8 cellular contexts compared by ENCODE assay signal in the genomic region with DNA sequence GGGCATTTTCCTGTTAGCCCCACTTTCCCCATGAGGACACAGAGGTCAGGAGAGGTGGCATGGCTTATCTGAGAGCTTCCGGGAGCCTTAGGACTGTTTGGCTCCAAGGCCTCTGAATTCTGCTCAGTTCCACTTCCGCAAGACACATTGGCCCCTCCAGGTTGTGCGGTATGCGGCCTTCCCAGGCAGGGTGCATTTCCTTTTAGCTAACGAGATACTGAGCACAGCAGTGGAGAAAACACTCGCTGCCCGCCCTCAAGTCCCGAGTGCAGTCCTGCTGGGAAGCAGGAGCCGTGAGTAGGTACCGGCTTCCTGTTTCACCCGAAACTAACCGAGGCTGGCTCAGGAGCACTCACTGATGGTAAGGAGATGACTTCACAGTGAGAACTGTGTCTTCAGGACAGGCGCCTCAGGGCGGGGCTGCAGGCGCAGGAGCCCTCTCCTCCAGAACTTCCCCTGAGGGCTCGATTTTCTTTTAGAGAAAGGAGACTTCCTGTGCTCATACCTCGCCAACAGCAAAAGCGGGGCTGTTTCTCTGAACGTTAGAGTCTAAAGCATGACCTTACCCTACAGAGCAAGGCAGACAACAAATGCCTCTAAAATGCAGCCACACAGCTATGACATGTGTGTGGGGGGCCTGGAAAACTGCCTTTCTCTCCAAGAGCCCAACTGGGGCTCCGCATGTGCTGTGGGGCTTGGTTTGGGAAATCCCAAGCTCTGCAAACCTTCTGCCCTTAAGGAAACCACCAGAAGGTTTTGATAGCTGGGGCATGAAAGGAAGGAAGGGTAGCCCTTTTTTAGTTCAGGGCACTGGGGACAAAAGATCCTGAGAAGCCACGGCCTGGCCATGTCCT. TPM values are rescaled to one million over a fixed set of nuclear protein-coding genes. Genes with fewer than 3 reads are reported as not detected.
A peak's percentile ranks its signal among the peaks of the same experiment; 100 is the strongest.
DNase-seq lines count a peak whose midpoint lies in the region; ATAC-seq and TF ChIP-seq lines count a peak whose summit lies in the region.

No MANE protein-coding gene starts in this region.

- DNase-seq in DND-41 (peak; percentile 78), IMR-90 (no peak), esophagus muscularis mucosa (ENCODE audit: extremely low spot score) (no peak), RKO (ENCODE audit: low spot score) (no peak), progenitor cell of endocrine pancreas (ENCODE audit: low spot score, unreplicated experiment) (no peak)
- peak; percentile 53 to 54 for DNase-seq in activated CD4-positive, alpha-beta T cell treated with anti-CD3 and anti-CD28 coated beads for 4 hours
- peak; percentile 57 for DNase-seq in stimulated activated CD4-positive, alpha-beta T cell treated with anti-CD3 and anti-CD28 coated beads, Interleukin-4, amount 100 ng/mL, for 4 hours

- peak overlapping the region; percentile 75; the same call in 1 of the 2 replicates for H3K18ac ChIP-seq in IMR-90 (ENCODE audit: low read depth, low read length)

- peak overlapping the region; percentile 72 to 96 for H4K8ac ChIP-seq in IMR-90 (ENCODE audit: low read depth in 2 of 2, low read length in 2 of 2)

- H3K4me3 ChIP-seq in DND-41 (ENCODE audit: low read depth in 1 of 2, low read length in 2 of 2) (peak overlapping the region in 1 of 2 experiments; percentile 34; a peak in 2 of 4 replicates), IMR-90 (ENCODE audit: insufficient read depth, low read depth, low read length) (no peak overlapping the region), esophagus muscularis mucosa (no peak overlapping the region)

- no peaks in the 10 kb centered on the region for H3K79me2 ChIP-seq in DND-41 (ENCODE audit: insufficient read depth, low read length)

- no peaks in the 10 kb centered on the region for H3K36me3 Mint-ChIP-seq in progenitor cell of endocrine pancreas (ENCODE audit: insufficient read depth)

- peak; percentile 89 for ATAC-seq in DND-41 (ENCODE audit: insufficient read depth, low read depth)
- ATAC-seq in GM21447 (IDR thresholded peaks at IDR 0.05; ENCODE audit: unreplicated experiment) = peak; percentile 71
- ATAC-seq in IMR-90 (ENCODE audit: low read depth) = no peak

- BruUV-seq in IMR-90 (replicated peaks; lab: Mats Ljungman, UMichigan) = no TSS peak

- 89% methylated on average over 9 of the region's 21 CpGs; no CpG with 5 or more reads in 1 of the 2 experiments for WGBS in IMR-90 (ENCODE audit: extremely low coverage in 2 of 2, insufficient read length in 1 of 2), 2 experiments
- WGBS in esophagus muscularis mucosa = 84% methylated on average over 19 of the region's 21 CpGs

- peak overlapping the region; percentile 61 for H2AFZ ChIP-seq in DND-41 (ENCODE audit: low read depth, low read length)
- H2AFZ ChIP-seq in IMR-90 (replicated peaks; ENCODE audit: low read length, poor library complexity) = peak overlapping the region; percentile 69

- H3K4me3 Mint-ChIP-seq in progenitor cell of endocrine pancreas (ENCODE audit: low read depth) = no peak overlapping the region

- H3K9me3 Mint-ChIP-seq in progenitor cell of endocrine pancreas (ENCODE audit: low read depth) = no peaks in the 10 kb centered on the region

- TF ChIP-seq CTCF in DND-41 (IDR thresholded peaks at IDR 0.05; ENCODE audit: borderline replicate concordance, extremely low read depth, low read length, poor library complexity, severe bottlenecking) (peak; percentile 19), IMR-90 (conservative IDR thresholded peaks at IDR 0.05; ENCODE audit: low read depth, low read length) (no peak), esophagus muscularis mucosa (IDR thresholded peaks at IDR 0.05) (no peak), progenitor cell of endocrine pancreas (IDR thresholded peaks at IDR 0.05; ENCODE audit: unreplicated experiment) (no peak)

- H3K14ac ChIP-seq in IMR-90 (replicated peaks; ENCODE audit: low read depth, low read length) = peak overlapping the region; percentile 95

- H3K9ac ChIP-seq in DND-41 (ENCODE audit: low read depth, low read length) (peak overlapping the region; percentile 54), IMR-90 (ENCODE audit: low read depth, low read length) (no peak overlapping the region)

- TF ChIP-seq RAD21 in IMR-90 (IDR thresholded peaks at IDR 0.05; ENCODE audit: low read length) = no peak

- H2BK120ac ChIP-seq in IMR-90 (ENCODE audit: low read depth, low read length) = peak overlapping the region; percentile 95

- POLR2A ChIA-PET in IMR-90 (lab: Charles Lee; ENCODE audit: unreplicated experiment) = no interaction called here

- H4K5ac ChIP-seq in IMR-90 (ENCODE audit: low read depth, low read length) = peak overlapping the region; percentile 82

- H3K4ac ChIP-seq in IMR-90 (ENCODE audit: low read depth, low read length) = peak overlapping the region; percentile 97

- H3K27me3 ChIP-seq in DND-41 (ENCODE audit: insufficient read depth, low read length, poor library complexity) (no peaks in the 10 kb centered on the region), IMR-90 (ENCODE audit: control insufficient read depth, insufficient read depth, low read length) (no peaks in the 10 kb centered on the region), esophagus muscularis mucosa (no peaks in the 10 kb centered on the region)

- H3K27ac ChIP-seq in DND-41 (ENCODE audit: low read length) (peak overlapping the region; percentile 85), IMR-90 (ENCODE audit: insufficient read depth, low read length) (peak overlapping the region; percentile 21), esophagus muscularis mucosa (replicated peaks in 1 of 4) (peak overlapping the region in 3 of 4 donors; percentile 22 to 34 (median 23))

- dilution Hi-C loops in IMR-90 (cut with HindIII; ENCODE audit: low sequenced_read_pairs, unreplicated experiment) = no loop called here

- intact Hi-C loops in IMR-90 (cut with micrococcal nuclease) = no loop called here
- intact Hi-C loops in esophagus muscularis mucosa (cut with DNase I) = no loop called here

- CTCF ChIA-PET in IMR-90 (lab: Yijun Ruan, JAX) = interaction anchor here (1.1 kb wide), 1 partner anchor 27 kb away, joined by 3 read pairs; no protein-coding TSS in a partner anchor

- in situ Hi-C loops in IMR-90 (cut with MboI; ENCODE audit: low sequenced_read_pairs) = no loop called here

- H3K4me2 ChIP-seq in DND-41 (ENCODE audit: insufficient read depth, low read length) (peak overlapping the region; percentile 56), IMR-90 (ENCODE audit: low read depth, low read length) (no peak overlapping the region)

- H3K4me1 ChIP-seq in DND-41 (ENCODE audit: insufficient read depth, low read length) (peaks cover 47% of the 10 kb centered on the region), IMR-90 (ENCODE audit: control insufficient read depth, insufficient read depth, low read length) (peaks cover 14% of the 10 kb centered on the region), esophagus muscularis mucosa (peaks cover 0 to 18% (median 15%) of the 10 kb centered on the region in 4 donors)

- no peak overlapping the region for H3K56ac ChIP-seq in IMR-90 (ENCODE audit: extremely low read depth, insufficient read depth, low read length)

- H3K79me1 ChIP-seq in IMR-90 (ENCODE audit: low read depth in 1 of 2, low read length in 2 of 2) = peaks cover 17 to 51% of the 10 kb centered on the region in 2 experiments

- no peaks in the 10 kb centered on the region for H3K9me3 ChIP-seq in DND-41 (ENCODE audit: insufficient read depth, low read length, severe bottlenecking)
- H3K9me3 ChIP-seq in IMR-90 (ENCODE audit: control insufficient read depth, insufficient read depth, low read length) = no peaks in the 10 kb centered on the region
- no peaks in the 10 kb centered on the region for H3K9me3 ChIP-seq in esophagus muscularis mucosa

- peak overlapping the region; percentile 91; the same call in 2 of the 3 replicates for H2BK15ac ChIP-seq in IMR-90 (ENCODE audit: low read depth, low read length)

- peak overlapping the region; percentile 96 for H2BK20ac ChIP-seq in IMR-90 (ENCODE audit: low read depth, low read length)

- H2AK5ac ChIP-seq in IMR-90 (ENCODE audit: low read depth, low read length) = peak overlapping the region; percentile 99

- H4K91ac ChIP-seq in IMR-90 (ENCODE audit: insufficient read depth, low read depth, low read length) = peak overlapping the region; percentile 89

- peaks cover 41% of the 10 kb centered on the region for H3K36me3 ChIP-seq in DND-41 (ENCODE audit: insufficient read depth, low read length)
- peaks cover 57% of the 10 kb centered on the region for H3K36me3 ChIP-seq in IMR-90 (ENCODE audit: control insufficient read depth, insufficient read depth, low read length)
- peaks cover 0 to 51% (median 14%) of the 10 kb centered on the region in 4 donors for H3K36me3 ChIP-seq in esophagus muscularis mucosa

- no peak for TF ChIP-seq EP300 in esophagus muscularis mucosa (IDR thresholded peaks at IDR 0.05)

- H3K4me1 Mint-ChIP-seq in progenitor cell of endocrine pancreas (ENCODE audit: low read depth) = no peaks in the 10 kb centered on the region

- no peak overlapping the region for H3K27ac Mint-ChIP-seq in progenitor cell of endocrine pancreas

- H3K23ac ChIP-seq in IMR-90 (ENCODE audit: low read depth, low read length) = peak overlapping the region; percentile 96

- peak overlapping the region; percentile 96 for H2AK9ac ChIP-seq in IMR-90 (replicated peaks; ENCODE audit: low read depth, low read length, poor library complexity)

- H3K27me3 Mint-ChIP-seq in progenitor cell of endocrine pancreas = peaks cover 13% of the 10 kb centered on the region

- H2BK5ac ChIP-seq in IMR-90 (ENCODE audit: low read depth, low read length, poor library complexity, severe bottlenecking) = peak overlapping the region; percentile 92

- H4K20me1 ChIP-seq in DND-41 (ENCODE audit: insufficient read depth, low read length) (no peaks in the 10 kb centered on the region), IMR-90 (ENCODE audit: insufficient read depth, low read length) (no peaks in the 10 kb centered on the region)

- TF ChIP-seq POLR2A in IMR-90 (IDR thresholded peaks at IDR 0.05; ENCODE audit: low read depth, low read length) (no peak), esophagus muscularis mucosa (IDR thresholded peaks at IDR 0.05; ENCODE audit: low read depth) (no peak)

- peaks cover 27% of the 10 kb centered on the region for H3K9me1 ChIP-seq in IMR-90 (ENCODE audit: insufficient read depth, low read length)

TF ChIP-seq in IMR-90, 13 proteins besides CTCF, POLR2A, EP300 and RAD21:
- TF ChIP-seq MAFK (IDR thresholded peaks at IDR 0.05; ENCODE audit: low read depth, low read length) = no peak

RNA-seq across cellular contexts. Expression of a gene that starts 25.9 kb away (rescaled TPM):
- total RNA-seq in IMR-90 (2012; rRNA removed) = 35.3 and 55.5 TPM in 2 replicates
- 77.0 and 89.7 TPM in 2 replicates for polyA plus RNA-seq in IMR-90 (2012; rRNA removed)
- polyA plus RNA-seq in IMR-90 (2012; cell fraction: cytosol; rRNA removed) = 29.0 and 54.5 TPM in 2 replicates
- polyA plus RNA-seq in IMR-90 (2012; cell fraction: nucleus; rRNA removed; ENCODE audit: low replicate concordance) = 9.4 and 39.2 TPM in 2 replicates
- 10 to 100 TPM; 31.4 to 41.6 (median 36.1) TPM for total RNA-seq in esophagus muscularis mucosa
- 0.96 and 2.0 TPM in 2 replicates for total RNA-seq in progenitor cell of endocrine pancreas

Comparison
In these comparisons a context has a peak if more than half of its experiments do, and no peak if none do; other contexts are left out.
1. DNase-seq: peak in DND-41 (single experiment), activated CD4-positive, alpha-beta T cell treated with anti-CD3 and anti-CD28 coated beads for 4 hours (2 of 2) and stimulated activated CD4-positive, alpha-beta T cell treated with anti-CD3 and anti-CD28 coated beads, Interleukin-4, amount 100 ng/mL, for 4 hours (2 of 2); none in IMR-90 (single experiment), esophagus muscularis mucosa (single experiment), RKO (single experiment) and progenitor cell of endocrine pancreas (single experiment).
2. H3K27ac ChIP-seq: peak in every context shown above with its lines; median percentile 85 in DND-41; 23 in esophagus muscularis mucosa; 21 in IMR-90.
3. RNA of a gene that starts 25.9 kb away (total RNA-seq): 31.4 to 41.6 TPM in esophagus muscularis mucosa and 35.3 to 55.5 TPM in IMR-90; 0.96 to 2.0 TPM in progenitor cell of endocrine pancreas; every median in the first group is over 10 times any median in the second.